Comparison of ENCODE assay signal across 34 cellular contexts in genomic region chr1:111089638-111090037, GRCh38.
"Had no signal": no experiment of that assay in that cellular context is flagged by ENCODE, and none has a peak within 500 bp of the region (broad histone marks: within the 10 kb centered on the region; RNA-seq: fewer than 3 reads in every experiment).

No MANE protein-coding gene starts in this region.

- H3K9me3 ChIP-seq: MG63 had no signal

- H3K36me3 ChIP-seq: MG63 had no signal

- H3K4me3 ChIP-seq: MG63 had no signal

- H3K27me3 ChIP-seq: MG63 had no signal

- DNase-seq: Karpas-422, Kasumi-1, MG63, MM.1S, MV-4-11, NCI-H1048, NCI-H1092, NCI-H1092 treated with DMSO at 0.1 percent for 48 hours, NCI-H1105, NCI-H1105 treated with DMSO at 0.1 percent for 48 hours, NCI-H1417, NCI-H1417 treated with DMSO at 0.1 percent for 48 hours, NCI-H1436, NCI-H1436 treated with DMSO at 0.1 percent for 48 hours, NCI-H146, NCI-H1694, NCI-H1694 treated with DMSO at 0.1 percent for 48 hours, NCI-H187, NCI-H187 treated with DMSO at 0.1 percent for 48 hours, NCI-H1930, NCI-H2029, NCI-H2029 treated with DMSO at 0.1 percent for 48 hours, NCI-H2081, NCI-H2081 treated with DMSO at 0.1 percent for 48 hours, NCI-H2107, NCI-H2171, NCI-H2171 treated with DMSO at 0.1 percent for 48 hours, NCI-H2227 treated with DMSO at 0.1 percent for 48 hours, NCI-H226, NCI-H345, NCI-H446, NCI-H446 treated with DMSO at 0.1 percent for 48 hours, NCI-H510A, NCI-H510A treated with DMSO at 0.1 percent for 48 hours had no signal
